In the genomic region with DNA sequence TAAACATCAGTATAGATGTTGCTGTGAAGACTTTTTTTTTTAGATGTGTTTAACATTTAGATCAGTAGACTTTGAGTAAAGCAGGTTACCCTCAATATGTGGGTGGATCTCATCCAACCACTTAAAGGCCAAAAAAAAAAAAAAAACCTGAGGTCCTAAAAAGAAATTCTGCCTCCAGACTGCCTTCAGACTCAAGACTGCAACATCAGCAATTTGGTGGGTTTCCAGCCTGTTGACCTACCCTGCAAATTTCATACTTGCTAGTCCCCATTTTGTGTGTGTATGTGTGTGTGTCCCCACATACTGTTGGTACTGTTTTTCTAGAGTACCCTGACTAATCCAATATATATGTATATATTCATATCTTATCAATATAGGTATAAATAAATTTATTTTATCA, we compare ENCODE assay signal across 3 cellular contexts.
A peak's percentile ranks its signal among the peaks of the same experiment; 100 is the strongest.
TF ChIP-seq lines count a peak whose summit lies in the region.

No MANE protein-coding gene starts in this region.

TF ChIP-seq in A549, 52 proteins besides CTCF, POLR2A, EP300 and RAD21:
- TF ChIP-seq RCOR1 (IDR thresholded peaks at IDR 0.05; ENCODE audit: low read depth, low read length) = no peak
- TF ChIP-seq HOXA7 (CRISPR knock-in tag; IDR thresholded peaks at IDR 0.05) = no peak
- TF ChIP-seq MAFK (IDR thresholded peaks at IDR 0.05; ENCODE audit: partially characterized antibody) = peak; percentile 81
- no peak for TF ChIP-seq RARB (CRISPR knock-in tag; IDR thresholded peaks at IDR 0.05)
- TF ChIP-seq, protein P1, sequence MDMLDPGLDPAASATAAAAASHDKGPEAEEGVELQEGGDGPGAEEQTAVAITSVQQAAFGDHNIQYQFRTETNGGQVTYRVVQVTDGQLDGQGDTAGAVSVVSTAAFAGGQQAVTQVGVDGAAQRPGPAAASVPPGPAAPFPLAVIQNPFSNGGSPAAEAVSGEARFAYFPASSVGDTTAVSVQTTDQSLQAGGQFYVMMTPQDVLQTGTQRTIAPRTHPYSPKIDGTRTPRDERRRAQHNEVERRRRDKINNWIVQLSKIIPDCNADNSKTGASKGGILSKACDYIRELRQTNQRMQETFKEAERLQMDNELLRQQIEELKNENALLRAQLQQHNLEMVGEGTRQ (IDR thresholded peaks at IDR 0.05) = no peak
- TF ChIP-seq, protein P2, sequence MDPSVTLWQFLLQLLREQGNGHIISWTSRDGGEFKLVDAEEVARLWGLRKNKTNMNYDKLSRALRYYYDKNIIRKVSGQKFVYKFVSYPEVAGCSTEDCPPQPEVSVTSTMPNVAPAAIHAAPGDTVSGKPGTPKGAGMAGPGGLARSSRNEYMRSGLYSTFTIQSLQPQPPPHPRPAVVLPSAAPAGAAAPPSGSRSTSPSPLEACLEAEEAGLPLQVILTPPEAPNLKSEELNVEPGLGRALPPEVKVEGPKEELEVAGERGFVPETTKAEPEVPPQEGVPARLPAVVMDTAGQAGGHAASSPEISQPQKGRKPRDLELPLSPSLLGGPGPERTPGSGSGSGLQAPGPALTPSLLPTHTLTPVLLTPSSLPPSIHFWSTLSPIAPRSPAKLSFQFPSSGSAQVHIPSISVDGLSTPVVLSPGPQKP (IDR thresholded peaks at IDR 0.05; ENCODE audit: low read depth, low read length) = no peak

TF ChIP-seq in IMR-90, 13 proteins besides CTCF, POLR2A, EP300 and RAD21:
- TF ChIP-seq, protein P2 (IDR thresholded peaks at IDR 0.05; ENCODE audit: borderline replicate concordance, low read depth, low read length) = no peak
- TF ChIP-seq MAFK (IDR thresholded peaks at IDR 0.05; ENCODE audit: low read depth, low read length) = peak; percentile 84
- TF ChIP-seq RFX5 (IDR thresholded peaks at IDR 0.05; ENCODE audit: low read depth, low read length) = no peak
- TF ChIP-seq, protein P1 (IDR thresholded peaks at IDR 0.05; ENCODE audit: low read depth, low read length) = no peak
- TF ChIP-seq FOS (IDR thresholded peaks at IDR 0.05; ENCODE audit: low read depth, low read length) = no peak
- TF ChIP-seq MXI1 (IDR thresholded peaks at IDR 0.05; ENCODE audit: borderline replicate concordance, low read depth, low read length) = no peak

TF ChIP-seq in K562, 482 proteins besides CTCF, POLR2A, EP300 and RAD21:
- TF ChIP-seq MAFK (IDR thresholded peaks at IDR 0.05; ENCODE audit: low read length) (peak; percentile 61; the same call in 1 of the 2 replicates), C11orf30 (IDR thresholded peaks at IDR 0.05; ENCODE audit: low read depth) (peak; percentile 38; the same call in 1 of the 2 replicates), TAL1 (IDR thresholded peaks at IDR 0.05) (no peak), PRMT5 (CRISPR knock-in tag; IDR thresholded peaks at IDR 0.05) (no peak), MAFG (tag; conservative IDR thresholded peaks at IDR 0.05) (peak; percentile 47; the same call in 1 of the 2 replicates), ZBTB1 (CRISPR knock-in tag; IDR thresholded peaks at IDR 0.05; ENCODE audit: borderline replicate concordance, low read depth) (no peak), SMAD3 (CRISPR knock-in tag; conservative IDR thresholded peaks at IDR 0.05) (no peak), PHB2 (IDR thresholded peaks at IDR 0.05; ENCODE audit: low read depth) (no peak), ZNF507 (tag; conservative IDR thresholded peaks at IDR 0.05) (no peak), ZNF316 (IDR thresholded peaks at IDR 0.05) (peak; percentile 67), ZNF217 (CRISPR knock-in tag; IDR thresholded peaks at IDR 0.05) (no peak), POLR3A (IDR thresholded peaks at IDR 0.05; ENCODE audit: borderline replicate concordance, extremely low read depth, insufficient read depth, insufficient read length) (no peak), MAFF (IDR thresholded peaks at IDR 0.05; ENCODE audit: low read length) (peak; percentile 55), SRSF1 (IDR thresholded peaks at IDR 0.05; ENCODE audit: low read depth, low read length) (no peak)
- TF ChIP-seq, protein P3, sequence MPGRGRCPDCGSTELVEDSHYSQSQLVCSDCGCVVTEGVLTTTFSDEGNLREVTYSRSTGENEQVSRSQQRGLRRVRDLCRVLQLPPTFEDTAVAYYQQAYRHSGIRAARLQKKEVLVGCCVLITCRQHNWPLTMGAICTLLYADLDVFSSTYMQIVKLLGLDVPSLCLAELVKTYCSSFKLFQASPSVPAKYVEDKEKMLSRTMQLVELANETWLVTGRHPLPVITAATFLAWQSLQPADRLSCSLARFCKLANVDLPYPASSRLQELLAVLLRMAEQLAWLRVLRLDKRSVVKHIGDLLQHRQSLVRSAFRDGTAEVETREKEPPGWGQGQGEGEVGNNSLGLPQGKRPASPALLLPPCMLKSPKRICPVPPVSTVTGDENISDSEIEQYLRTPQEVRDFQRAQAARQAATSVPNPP (IDR thresholded peaks at IDR 0.05; ENCODE audit: borderline replicate concordance, insufficient read depth, insufficient read length) = no peak
